17 cellular contexts compared by ENCODE assay signal in genomic region chr19:32070101-32070500, GRCh38.
DNase-seq lines count a peak whose midpoint lies in the region; ATAC-seq and TF ChIP-seq lines count a peak whose summit lies in the region.
"Had no signal": no experiment of that assay in that cellular context is flagged by ENCODE, and none has a peak within 500 bp of the region (broad histone marks: within the 10 kb centered on the region; RNA-seq: fewer than 3 reads in every experiment).

No MANE protein-coding gene starts in this region.

- H3K4me2 ChIP-seq in GM23338: no peak overlapping the region
- H3K4me2 ChIP-seq: A549; BLaER1 treated with 17β-estradiol and CSF1 and Interleukin-3, amounts not matched to agents 10 nM and 100 nM had no signal

- no peaks in the 10 kb centered on the region for H3K9me2 ChIP-seq in GM23338 (ENCODE audit: insufficient read depth)

- no peaks in the 10 kb centered on the region for H3K9me3 Mint-ChIP-seq in GM23338
- H3K9me3 Mint-ChIP-seq in neural crest cell: no peaks in the 10 kb centered on the region
- H3K9me3 Mint-ChIP-seq: CD4-positive, alpha-beta T cell; CD8-positive, alpha-beta T cell had no signal

- TF ChIP-seq CTCF in GM23338 (conservative IDR thresholded peaks at IDR 0.05; ENCODE audit: low read depth in 2 of 2) (no peak), neural crest cell (conservative IDR thresholded peaks at IDR 0.05) (no peak)

- peaks cover 4% of the 10 kb centered on the region for H3K27me3 Mint-ChIP-seq in GM23338 (ENCODE audit: insufficient read depth, low read depth, poor library complexity)
- H3K27me3 Mint-ChIP-seq in neural crest cell (ENCODE audit: low read depth): no peaks in the 10 kb centered on the region
- H3K27me3 Mint-ChIP-seq: B cell had no signal

- H3K79me2 ChIP-seq in GM23338 (replicated peaks; ENCODE audit: insufficient read depth): no peaks in the 10 kb centered on the region

- H3K4me3 ChIP-seq in GM23338: no peak overlapping the region
- H3K4me3 ChIP-seq: A549; BLaER1 treated with 17β-estradiol and CSF1 and Interleukin-3, amounts not matched to agents 10 nM and 100 nM had no signal

- no peaks in the 10 kb centered on the region for H3K4me1 Mint-ChIP-seq in GM23338
- H3K4me1 Mint-ChIP-seq in neural crest cell: peaks cover 6% of the 10 kb centered on the region
- H3K4me1 Mint-ChIP-seq: B cell had no signal

- intact Hi-C loops in posterior vena cava (cut with DNase I): no loop called here

- no peaks in the 10 kb centered on the region for H3F3A ChIP-seq in GM23338 (replicated peaks; ENCODE audit: low read depth)

- ATAC-seq in GM23338: no peak
- ATAC-seq: A549; CD8-positive, alpha-beta T cell had no signal

- DNase-seq in GM23338 (ENCODE audit: low spot score) (no peak), neural crest cell (ENCODE audit: low read depth, low spot score) (no peak), posterior vena cava (ENCODE audit: low spot score) (peak; percentile 52), mesenteric fat pad (ENCODE audit: low spot score) (no peak), medulla oblongata (ENCODE audit: extremely low spot score) (no peak)
- DNase-seq: AML-193; Caco-2; Calu3; CD4-positive, alpha-beta T cell; CD8-positive, alpha-beta T cell; DMS79 treated with DMSO at 0.1 percent for 48 hours; GF-D8 had no signal

- no peaks in the 10 kb centered on the region for H3K27me3 ChIP-seq in GM23338 (ENCODE audit: insufficient read depth)
- H3K27me3 ChIP-seq: BLaER1 treated with 17β-estradiol and CSF1 and Interleukin-3, amounts not matched to agents 10 nM and 100 nM had no signal

- no peak overlapping the region for H2AFZ ChIP-seq in GM23338

- H3K27ac Mint-ChIP-seq in GM23338 (0 out of 2 replicates have a peak overlapping the region, but pooled peaks have one; percentile 50), neural crest cell (ENCODE audit: unreplicated experiment) (peak overlapping the region; percentile 50)
- H3K27ac Mint-ChIP-seq: B cell; CD4-positive, alpha-beta T cell; CD8-positive, alpha-beta T cell had no signal

- no peak overlapping the region for H3K27ac ChIP-seq in GM23338 (ENCODE audit: low read depth)
- H3K27ac ChIP-seq: 22Rv1; A549; BLaER1 treated with 17β-estradiol and CSF1 and Interleukin-3, amounts not matched to agents 10 nM and 100 nM; C4-2B had no signal

- no peaks in the 10 kb centered on the region for H3K36me3 ChIP-seq in GM23338 (ENCODE audit: insufficient read depth)
- H3K36me3 ChIP-seq: BLaER1 treated with 17β-estradiol and CSF1 and Interleukin-3, amounts not matched to agents 10 nM and 100 nM had no signal

- H3K4me3 Mint-ChIP-seq in GM23338: no peak overlapping the region
- H3K4me3 Mint-ChIP-seq in neural crest cell: no peak overlapping the region
- H3K4me3 Mint-ChIP-seq: B cell; CD4-positive, alpha-beta T cell; CD8-positive, alpha-beta T cell had no signal

- H4K20me1 ChIP-seq in GM23338 (replicated peaks; ENCODE audit: insufficient read depth): no peaks in the 10 kb centered on the region
- H4K20me1 ChIP-seq: BLaER1 treated with 17β-estradiol and CSF1 and Interleukin-3, amounts not matched to agents 10 nM and 100 nM had no signal

- H3K4me1 ChIP-seq in GM23338 (ENCODE audit: insufficient read depth): no peaks in the 10 kb centered on the region
- H3K4me1 ChIP-seq: A549, Caco-2 had no signal

- H3K36me3 Mint-ChIP-seq in GM23338 (ENCODE audit: low read depth) (no peaks in the 10 kb centered on the region), neural crest cell (ENCODE audit: low read depth) (no peaks in the 10 kb centered on the region)
- H3K36me3 Mint-ChIP-seq: CD8-positive, alpha-beta T cell had no signal

TF ChIP-seq in GM23338, 12 proteins besides CTCF, POLR2A, EP300 and RAD21 (continues in another document):
- TF ChIP-seq ZNF462 (CRISPR knock-in tag; IDR thresholded peaks at IDR 0.05): no peak
- TF ChIP-seq ZNF114 (CRISPR knock-in tag; IDR thresholded peaks at IDR 0.05): no peak
- no peak for TF ChIP-seq REST (IDR thresholded peaks at IDR 0.05; ENCODE audit: unreplicated experiment)
- no peak for TF ChIP-seq NANOG (IDR thresholded peaks at IDR 0.05; ENCODE audit: borderline replicate concordance)
- no peak for TF ChIP-seq ZNF331 (CRISPR knock-in tag; IDR thresholded peaks at IDR 0.05; ENCODE audit: low read depth)
- no peak for TF ChIP-seq STAT1 (IDR thresholded peaks at IDR 0.05; ENCODE audit: unreplicated experiment)
